In the genomic region with DNA sequence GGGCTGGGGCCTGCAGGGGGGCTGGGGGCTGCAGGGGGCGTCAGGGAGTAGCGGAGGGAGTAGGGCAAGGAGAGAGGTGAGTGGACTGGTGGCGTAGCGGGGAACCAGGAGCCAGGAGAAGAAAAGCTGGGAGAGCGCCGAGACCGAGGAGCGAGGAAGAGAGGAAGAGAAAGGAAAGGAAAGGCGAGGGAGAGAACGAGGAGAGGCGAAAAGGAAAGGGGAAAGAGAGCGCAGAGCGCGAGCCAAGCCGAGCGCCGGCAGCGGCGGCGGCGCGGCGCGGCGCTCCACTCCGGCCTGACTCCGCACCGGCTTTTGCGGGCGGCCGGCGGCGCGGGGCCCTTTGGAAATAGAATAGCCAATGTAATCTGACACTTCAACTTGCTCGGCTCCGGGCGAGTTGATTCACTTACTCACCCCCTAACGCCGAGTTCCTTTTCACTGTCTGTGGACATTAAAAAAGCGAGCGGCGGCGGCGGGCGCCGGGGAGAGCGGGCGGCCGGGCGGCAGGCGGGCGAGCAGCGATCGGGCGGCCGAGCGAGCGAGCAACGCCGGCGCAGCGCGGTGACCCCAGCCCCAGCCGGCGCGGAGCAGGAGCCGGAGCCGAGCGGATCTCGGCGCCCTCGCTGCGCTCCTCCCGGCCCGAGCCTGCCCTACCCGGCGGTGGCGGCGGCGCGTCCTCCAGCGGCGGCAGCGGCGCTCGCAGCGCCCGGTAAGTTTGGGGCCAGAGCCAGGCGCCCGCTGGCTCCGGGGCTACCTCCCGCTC, we compare ENCODE assay signal across 1 cellular context.
TF ChIP-seq lines count a peak whose summit lies in the region.

A gene with protein sequence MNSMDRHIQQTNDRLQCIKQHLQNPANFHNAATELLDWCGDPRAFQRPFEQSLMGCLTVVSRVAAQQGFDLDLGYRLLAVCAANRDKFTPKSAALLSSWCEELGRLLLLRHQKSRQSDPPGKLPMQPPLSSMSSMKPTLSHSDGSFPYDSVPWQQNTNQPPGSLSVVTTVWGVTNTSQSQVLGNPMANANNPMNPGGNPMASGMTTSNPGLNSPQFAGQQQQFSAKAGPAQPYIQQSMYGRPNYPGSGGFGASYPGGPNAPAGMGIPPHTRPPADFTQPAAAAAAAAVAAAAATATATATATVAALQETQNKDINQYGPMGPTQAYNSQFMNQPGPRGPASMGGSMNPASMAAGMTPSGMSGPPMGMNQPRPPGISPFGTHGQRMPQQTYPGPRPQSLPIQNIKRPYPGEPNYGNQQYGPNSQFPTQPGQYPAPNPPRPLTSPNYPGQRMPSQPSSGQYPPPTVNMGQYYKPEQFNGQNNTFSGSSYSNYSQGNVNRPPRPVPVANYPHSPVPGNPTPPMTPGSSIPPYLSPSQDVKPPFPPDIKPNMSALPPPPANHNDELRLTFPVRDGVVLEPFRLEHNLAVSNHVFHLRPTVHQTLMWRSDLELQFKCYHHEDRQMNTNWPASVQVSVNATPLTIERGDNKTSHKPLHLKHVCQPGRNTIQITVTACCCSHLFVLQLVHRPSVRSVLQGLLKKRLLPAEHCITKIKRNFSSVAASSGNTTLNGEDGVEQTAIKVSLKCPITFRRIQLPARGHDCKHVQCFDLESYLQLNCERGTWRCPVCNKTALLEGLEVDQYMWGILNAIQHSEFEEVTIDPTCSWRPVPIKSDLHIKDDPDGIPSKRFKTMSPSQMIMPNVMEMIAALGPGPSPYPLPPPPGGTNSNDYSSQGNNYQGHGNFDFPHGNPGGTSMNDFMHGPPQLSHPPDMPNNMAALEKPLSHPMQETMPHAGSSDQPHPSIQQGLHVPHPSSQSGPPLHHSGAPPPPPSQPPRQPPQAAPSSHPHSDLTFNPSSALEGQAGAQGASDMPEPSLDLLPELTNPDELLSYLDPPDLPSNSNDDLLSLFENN (plus strand): TSS at position 405 of the 763 bp plus-strand sequence. CDS start 132,667 bp downstream, outside the sequence.

TF ChIP-seq in HEK293, 187 proteins besides CTCF, POLR2A, EP300 and RAD21 (continued from another document and continues in another):
- TF ChIP-seq, protein P1, sequence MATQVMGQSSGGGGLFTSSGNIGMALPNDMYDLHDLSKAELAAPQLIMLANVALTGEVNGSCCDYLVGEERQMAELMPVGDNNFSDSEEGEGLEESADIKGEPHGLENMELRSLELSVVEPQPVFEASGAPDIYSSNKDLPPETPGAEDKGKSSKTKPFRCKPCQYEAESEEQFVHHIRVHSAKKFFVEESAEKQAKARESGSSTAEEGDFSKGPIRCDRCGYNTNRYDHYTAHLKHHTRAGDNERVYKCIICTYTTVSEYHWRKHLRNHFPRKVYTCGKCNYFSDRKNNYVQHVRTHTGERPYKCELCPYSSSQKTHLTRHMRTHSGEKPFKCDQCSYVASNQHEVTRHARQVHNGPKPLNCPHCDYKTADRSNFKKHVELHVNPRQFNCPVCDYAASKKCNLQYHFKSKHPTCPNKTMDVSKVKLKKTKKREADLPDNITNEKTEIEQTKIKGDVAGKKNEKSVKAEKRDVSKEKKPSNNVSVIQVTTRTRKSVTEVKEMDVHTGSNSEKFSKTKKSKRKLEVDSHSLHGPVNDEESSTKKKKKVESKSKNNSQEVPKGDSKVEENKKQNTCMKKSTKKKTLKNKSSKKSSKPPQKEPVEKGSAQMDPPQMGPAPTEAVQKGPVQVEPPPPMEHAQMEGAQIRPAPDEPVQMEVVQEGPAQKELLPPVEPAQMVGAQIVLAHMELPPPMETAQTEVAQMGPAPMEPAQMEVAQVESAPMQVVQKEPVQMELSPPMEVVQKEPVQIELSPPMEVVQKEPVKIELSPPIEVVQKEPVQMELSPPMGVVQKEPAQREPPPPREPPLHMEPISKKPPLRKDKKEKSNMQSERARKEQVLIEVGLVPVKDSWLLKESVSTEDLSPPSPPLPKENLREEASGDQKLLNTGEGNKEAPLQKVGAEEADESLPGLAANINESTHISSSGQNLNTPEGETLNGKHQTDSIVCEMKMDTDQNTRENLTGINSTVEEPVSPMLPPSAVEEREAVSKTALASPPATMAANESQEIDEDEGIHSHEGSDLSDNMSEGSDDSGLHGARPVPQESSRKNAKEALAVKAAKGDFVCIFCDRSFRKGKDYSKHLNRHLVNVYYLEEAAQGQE (tag by site-specific recombination; IDR thresholded peaks at IDR 0.05): no peak; the same call in 1 of the 2 replicates
- no peak for TF ChIP-seq ZFP37 (tag by site-specific recombination; IDR thresholded peaks at IDR 0.05)
- TF ChIP-seq ZNF555 (tag by site-specific recombination; conservative IDR thresholded peaks at IDR 0.05): no peak
- no peak for TF ChIP-seq ZNF211 (tag by site-specific recombination; IDR thresholded peaks at IDR 0.05; ENCODE audit: low read depth)
- TF ChIP-seq MYNN (tag by site-specific recombination; IDR thresholded peaks at IDR 0.05; ENCODE audit: borderline replicate concordance): no peak
- no peak for TF ChIP-seq ZNF791 (tag by site-specific recombination; IDR thresholded peaks at IDR 0.05)
- no peak for TF ChIP-seq TRIM28 (IDR thresholded peaks at IDR 0.05; ENCODE audit: borderline replicate concordance, low read length)
- TF ChIP-seq ZNF571 (tag by site-specific recombination; IDR thresholded peaks at IDR 0.05): no peak
- TF ChIP-seq ZNF274 (IDR thresholded peaks at IDR 0.05; ENCODE audit: low read length): no peak
- no peak for TF ChIP-seq ZNF274 (tag by site-specific recombination; IDR thresholded peaks at IDR 0.05; ENCODE audit: borderline replicate concordance)
- TF ChIP-seq, protein P2, sequence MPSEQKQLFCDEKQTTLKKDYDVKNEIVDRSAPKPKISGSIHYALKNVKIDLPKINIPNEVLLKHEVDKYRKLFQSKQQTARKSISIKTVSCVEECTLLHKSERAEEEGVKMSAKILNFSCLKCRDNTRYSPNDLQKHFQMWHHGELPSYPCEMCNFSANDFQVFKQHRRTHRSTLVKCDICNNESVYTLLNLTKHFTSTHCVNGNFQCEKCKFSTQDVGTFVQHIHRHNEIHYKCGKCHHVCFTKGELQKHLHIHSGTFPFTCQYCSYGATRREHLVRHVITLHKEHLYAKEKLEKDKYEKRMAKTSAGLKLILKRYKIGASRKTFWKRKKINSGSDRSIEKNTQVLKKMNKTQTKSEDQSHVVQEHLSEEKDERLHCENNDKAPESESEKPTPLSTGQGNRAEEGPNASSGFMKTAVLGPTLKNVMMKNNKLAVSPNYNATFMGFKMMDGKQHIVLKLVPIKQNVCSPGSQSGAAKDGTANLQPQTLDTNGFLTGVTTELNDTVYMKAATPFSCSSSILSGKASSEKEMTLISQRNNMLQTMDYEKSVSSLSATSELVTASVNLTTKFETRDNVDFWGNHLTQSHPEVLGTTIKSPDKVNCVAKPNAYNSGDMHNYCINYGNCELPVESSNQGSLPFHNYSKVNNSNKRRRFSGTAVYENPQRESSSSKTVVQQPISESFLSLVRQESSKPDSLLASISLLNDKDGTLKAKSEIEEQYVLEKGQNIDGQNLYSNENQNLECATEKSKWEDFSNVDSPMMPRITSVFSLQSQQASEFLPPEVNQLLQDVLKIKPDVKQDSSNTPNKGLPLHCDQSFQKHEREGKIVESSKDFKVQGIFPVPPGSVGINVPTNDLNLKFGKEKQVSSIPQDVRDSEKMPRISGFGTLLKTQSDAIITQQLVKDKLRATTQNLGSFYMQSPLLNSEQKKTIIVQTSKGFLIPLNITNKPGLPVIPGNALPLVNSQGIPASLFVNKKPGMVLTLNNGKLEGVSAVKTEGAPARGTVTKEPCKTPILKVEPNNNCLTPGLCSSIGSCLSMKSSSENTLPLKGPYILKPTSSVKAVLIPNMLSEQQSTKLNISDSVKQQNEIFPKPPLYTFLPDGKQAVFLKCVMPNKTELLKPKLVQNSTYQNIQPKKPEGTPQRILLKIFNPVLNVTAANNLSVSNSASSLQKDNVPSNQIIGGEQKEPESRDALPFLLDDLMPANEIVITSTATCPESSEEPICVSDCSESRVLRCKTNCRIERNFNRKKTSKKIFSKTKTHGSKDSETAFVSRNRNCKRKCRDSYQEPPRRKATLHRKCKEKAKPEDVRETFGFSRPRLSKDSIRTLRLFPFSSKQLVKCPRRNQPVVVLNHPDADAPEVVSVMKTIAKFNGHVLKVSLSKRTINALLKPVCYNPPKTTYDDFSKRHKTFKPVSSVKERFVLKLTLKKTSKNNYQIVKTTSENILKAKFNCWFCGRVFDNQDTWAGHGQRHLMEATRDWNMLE (tag by site-specific recombination; conservative IDR thresholded peaks at IDR 0.05; ENCODE audit: low read depth): no peak
- no peak for TF ChIP-seq ZNF324 (tag by site-specific recombination; IDR thresholded peaks at IDR 0.05)
- TF ChIP-seq ZNF473 (tag by site-specific recombination; IDR thresholded peaks at IDR 0.05): no peak
- no peak for TF ChIP-seq ZNF175 (tag by site-specific recombination; IDR thresholded peaks at IDR 0.05)
- TF ChIP-seq ZNF561 (tag by site-specific recombination; IDR thresholded peaks at IDR 0.05; ENCODE audit: borderline replicate concordance): peak; percentile 61; the same call in 1 of the 2 replicates
- TF ChIP-seq, protein P3, sequence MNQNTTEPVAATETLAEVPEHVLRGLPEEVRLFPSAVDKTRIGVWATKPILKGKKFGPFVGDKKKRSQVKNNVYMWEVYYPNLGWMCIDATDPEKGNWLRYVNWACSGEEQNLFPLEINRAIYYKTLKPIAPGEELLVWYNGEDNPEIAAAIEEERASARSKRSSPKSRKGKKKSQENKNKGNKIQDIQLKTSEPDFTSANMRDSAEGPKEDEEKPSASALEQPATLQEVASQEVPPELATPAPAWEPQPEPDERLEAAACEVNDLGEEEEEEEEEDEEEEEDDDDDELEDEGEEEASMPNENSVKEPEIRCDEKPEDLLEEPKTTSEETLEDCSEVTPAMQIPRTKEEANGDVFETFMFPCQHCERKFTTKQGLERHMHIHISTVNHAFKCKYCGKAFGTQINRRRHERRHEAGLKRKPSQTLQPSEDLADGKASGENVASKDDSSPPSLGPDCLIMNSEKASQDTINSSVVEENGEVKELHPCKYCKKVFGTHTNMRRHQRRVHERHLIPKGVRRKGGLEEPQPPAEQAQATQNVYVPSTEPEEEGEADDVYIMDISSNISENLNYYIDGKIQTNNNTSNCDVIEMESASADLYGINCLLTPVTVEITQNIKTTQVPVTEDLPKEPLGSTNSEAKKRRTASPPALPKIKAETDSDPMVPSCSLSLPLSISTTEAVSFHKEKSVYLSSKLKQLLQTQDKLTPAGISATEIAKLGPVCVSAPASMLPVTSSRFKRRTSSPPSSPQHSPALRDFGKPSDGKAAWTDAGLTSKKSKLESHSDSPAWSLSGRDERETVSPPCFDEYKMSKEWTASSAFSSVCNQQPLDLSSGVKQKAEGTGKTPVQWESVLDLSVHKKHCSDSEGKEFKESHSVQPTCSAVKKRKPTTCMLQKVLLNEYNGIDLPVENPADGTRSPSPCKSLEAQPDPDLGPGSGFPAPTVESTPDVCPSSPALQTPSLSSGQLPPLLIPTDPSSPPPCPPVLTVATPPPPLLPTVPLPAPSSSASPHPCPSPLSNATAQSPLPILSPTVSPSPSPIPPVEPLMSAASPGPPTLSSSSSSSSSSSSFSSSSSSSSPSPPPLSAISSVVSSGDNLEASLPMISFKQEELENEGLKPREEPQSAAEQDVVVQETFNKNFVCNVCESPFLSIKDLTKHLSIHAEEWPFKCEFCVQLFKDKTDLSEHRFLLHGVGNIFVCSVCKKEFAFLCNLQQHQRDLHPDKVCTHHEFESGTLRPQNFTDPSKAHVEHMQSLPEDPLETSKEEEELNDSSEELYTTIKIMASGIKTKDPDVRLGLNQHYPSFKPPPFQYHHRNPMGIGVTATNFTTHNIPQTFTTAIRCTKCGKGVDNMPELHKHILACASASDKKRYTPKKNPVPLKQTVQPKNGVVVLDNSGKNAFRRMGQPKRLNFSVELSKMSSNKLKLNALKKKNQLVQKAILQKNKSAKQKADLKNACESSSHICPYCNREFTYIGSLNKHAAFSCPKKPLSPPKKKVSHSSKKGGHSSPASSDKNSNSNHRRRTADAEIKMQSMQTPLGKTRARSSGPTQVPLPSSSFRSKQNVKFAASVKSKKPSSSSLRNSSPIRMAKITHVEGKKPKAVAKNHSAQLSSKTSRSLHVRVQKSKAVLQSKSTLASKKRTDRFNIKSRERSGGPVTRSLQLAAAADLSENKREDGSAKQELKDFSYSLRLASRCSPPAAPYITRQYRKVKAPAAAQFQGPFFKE (tag by site-specific recombination; IDR thresholded peaks at IDR 0.05; ENCODE audit: borderline replicate concordance): no peak
- TF ChIP-seq, protein P4, sequence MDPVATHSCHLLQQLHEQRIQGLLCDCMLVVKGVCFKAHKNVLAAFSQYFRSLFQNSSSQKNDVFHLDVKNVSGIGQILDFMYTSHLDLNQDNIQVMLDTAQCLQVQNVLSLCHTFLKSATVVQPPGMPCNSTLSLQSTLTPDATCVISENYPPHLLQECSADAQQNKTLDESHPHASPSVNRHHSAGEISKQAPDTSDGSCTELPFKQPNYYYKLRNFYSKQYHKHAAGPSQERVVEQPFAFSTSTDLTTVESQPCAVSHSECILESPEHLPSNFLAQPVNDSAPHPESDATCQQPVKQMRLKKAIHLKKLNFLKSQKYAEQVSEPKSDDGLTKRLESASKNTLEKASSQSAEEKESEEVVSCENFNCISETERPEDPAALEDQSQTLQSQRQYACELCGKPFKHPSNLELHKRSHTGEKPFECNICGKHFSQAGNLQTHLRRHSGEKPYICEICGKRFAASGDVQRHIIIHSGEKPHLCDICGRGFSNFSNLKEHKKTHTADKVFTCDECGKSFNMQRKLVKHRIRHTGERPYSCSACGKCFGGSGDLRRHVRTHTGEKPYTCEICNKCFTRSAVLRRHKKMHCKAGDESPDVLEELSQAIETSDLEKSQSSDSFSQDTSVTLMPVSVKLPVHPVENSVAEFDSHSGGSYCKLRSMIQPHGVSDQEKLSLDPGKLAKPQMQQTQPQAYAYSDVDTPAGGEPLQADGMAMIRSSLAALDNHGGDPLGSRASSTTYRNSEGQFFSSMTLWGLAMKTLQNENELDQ (tag by site-specific recombination; IDR thresholded peaks at IDR 0.05; ENCODE audit: low read depth): no peak
- TF ChIP-seq ZNF768 (tag by site-specific recombination; IDR thresholded peaks at IDR 0.05): no peak
- TF ChIP-seq, protein P5, sequence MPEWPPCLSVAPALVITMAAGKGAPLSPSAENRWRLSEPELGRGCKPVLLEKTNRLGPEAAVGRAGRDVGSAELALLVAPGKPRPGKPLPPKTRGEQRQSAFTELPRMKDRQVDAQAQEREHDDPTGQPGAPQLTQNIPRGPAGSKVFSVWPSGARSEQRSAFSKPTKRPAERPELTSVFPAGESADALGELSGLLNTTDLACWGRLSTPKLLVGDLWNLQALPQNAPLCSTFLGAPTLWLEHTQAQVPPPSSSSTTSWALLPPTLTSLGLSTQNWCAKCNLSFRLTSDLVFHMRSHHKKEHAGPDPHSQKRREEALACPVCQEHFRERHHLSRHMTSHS (tag by site-specific recombination; IDR thresholded peaks at IDR 0.05): no peak
- TF ChIP-seq ZNF501 (tag by site-specific recombination; IDR thresholded peaks at IDR 0.05): no peak
- no peak for TF ChIP-seq ZNF202 (tag by site-specific recombination; IDR thresholded peaks at IDR 0.05; ENCODE audit: borderline replicate concordance)
- TF ChIP-seq, protein P6, sequence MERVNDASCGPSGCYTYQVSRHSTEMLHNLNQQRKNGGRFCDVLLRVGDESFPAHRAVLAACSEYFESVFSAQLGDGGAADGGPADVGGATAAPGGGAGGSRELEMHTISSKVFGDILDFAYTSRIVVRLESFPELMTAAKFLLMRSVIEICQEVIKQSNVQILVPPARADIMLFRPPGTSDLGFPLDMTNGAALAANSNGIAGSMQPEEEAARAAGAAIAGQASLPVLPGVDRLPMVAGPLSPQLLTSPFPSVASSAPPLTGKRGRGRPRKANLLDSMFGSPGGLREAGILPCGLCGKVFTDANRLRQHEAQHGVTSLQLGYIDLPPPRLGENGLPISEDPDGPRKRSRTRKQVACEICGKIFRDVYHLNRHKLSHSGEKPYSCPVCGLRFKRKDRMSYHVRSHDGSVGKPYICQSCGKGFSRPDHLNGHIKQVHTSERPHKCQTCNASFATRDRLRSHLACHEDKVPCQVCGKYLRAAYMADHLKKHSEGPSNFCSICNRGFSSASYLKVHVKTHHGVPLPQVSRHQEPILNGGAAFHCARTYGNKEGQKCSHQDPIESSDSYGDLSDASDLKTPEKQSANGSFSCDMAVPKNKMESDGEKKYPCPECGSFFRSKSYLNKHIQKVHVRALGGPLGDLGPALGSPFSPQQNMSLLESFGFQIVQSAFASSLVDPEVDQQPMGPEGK (tag by site-specific recombination; IDR thresholded peaks at IDR 0.05): peak; percentile 76
- TF ChIP-seq SETDB1 (IDR thresholded peaks at IDR 0.05; ENCODE audit: insufficient read length, low read length): no peak
- no peak for TF ChIP-seq ZNF404 (tag by site-specific recombination; IDR thresholded peaks at IDR 0.05)
